11 cellular contexts compared by ENCODE assay signal in the genomic region with DNA sequence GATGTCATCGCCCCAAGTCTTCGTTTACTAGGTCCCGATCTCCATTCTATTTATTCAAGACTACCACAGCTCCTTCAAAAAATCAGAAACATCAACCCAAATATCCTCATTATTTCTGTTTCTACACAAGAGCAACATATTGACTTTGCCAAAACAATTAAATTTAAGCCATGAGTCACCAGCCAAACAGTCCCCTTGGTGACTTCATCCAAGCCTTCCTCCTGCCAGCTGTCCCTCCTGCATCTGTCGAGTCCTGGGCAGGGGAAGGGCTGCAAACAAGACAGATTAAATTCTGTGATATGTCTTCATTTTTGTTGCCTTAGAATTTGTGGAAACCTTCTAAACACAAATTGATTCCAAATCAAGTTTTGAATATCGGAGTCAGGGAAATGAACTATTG.
A peak's percentile ranks its signal among the peaks of the same experiment; 100 is the strongest.
DNase-seq lines count a peak whose midpoint lies in the region; TF ChIP-seq lines count a peak whose summit lies in the region.
"Had no signal": no experiment of that assay in that cellular context is flagged by ENCODE, and none has a peak within 500 bp of the region (broad histone marks: within the 10 kb centered on the region; RNA-seq: fewer than 3 reads in every experiment).

No MANE protein-coding gene starts in this region.

- TF ChIP-seq EP300 in ovary (IDR thresholded peaks at IDR 0.05), result no peak

- TF ChIP-seq POLR2A in thyroid gland (IDR thresholded peaks at IDR 0.05) (no peak), ovary (IDR thresholded peaks at IDR 0.05) (no peak)

- no peaks in the 10 kb centered on the region for H3K9me3 ChIP-seq in thyroid gland
- H3K9me3 ChIP-seq in ovary, result no peaks in the 10 kb centered on the region

- H3K4me3 ChIP-seq in epithelial cell of esophagus (ENCODE audit: low read length), result no peak overlapping the region
- H3K4me3 ChIP-seq in thyroid gland (replicated peaks in 1 of 3), result no peak overlapping the region
- no peak overlapping the region for H3K4me3 ChIP-seq in ovary

- peak; percentile 3 for DNase-seq in DMS153 (lab: John Stamatoyannopoulos, UW)
- no peak for DNase-seq in DMS153 treated with DMSO at 0.1 percent for 48 hours (lab: John Stamatoyannopoulos, UW; ENCODE audit: unreplicated experiment)
- DNase-seq in NCI-H774 (lab: John Stamatoyannopoulos, UW), result peak; percentile 20
- DNase-seq in epithelial cell of esophagus (ENCODE audit: low read depth), result peak; percentile 25
- DNase-seq in thyroid gland, result peak in 1 of 2 donors; percentile 47
- DNase-seq in NCI-H1930 (lab: John Stamatoyannopoulos, UW), result no peak
- DNase-seq in NAMALWA (ENCODE audit: low spot score), result no peak
- DNase-seq in ovary, result no peak
- DNase-seq: activated CD4-positive, alpha-beta T cell treated with anti-CD3 and anti-CD28 coated beads, Interleukin-2, amount 50 U/mL, for 1 hour; stimulated activated CD4-positive, alpha-beta T cell treated with anti-CD3 and anti-CD28 coated beads, Interleukin-4, amount 100 ng/mL, for 4 hours had no signal

- H3K4me1 ChIP-seq in thyroid gland (peaks cover 45 to 61% of the 10 kb centered on the region in 2 donors), ovary (ENCODE audit: insufficient read depth) (peaks cover 5% of the 10 kb centered on the region)

- intact Hi-C loops in thyroid gland (cut with DNase I) (loop anchor here (5.0 kb wide), 1 partner anchor 268 kb away; no protein-coding TSS in a partner anchor), ovary (cut with DNase I) (no loop called here)

- WGBS in thyroid gland, 2 donors, result 77 to 78% methylated on average over 5 of the region's 5 CpGs
- 70 to 75% (median 70%) methylated on average over 5 of the region's 5 CpGs for WGBS in ovary, 3 donors

- TF ChIP-seq CTCF in epithelial cell of esophagus (IDR thresholded peaks at IDR 0.05; ENCODE audit: insufficient read depth, low read depth, low read length, missing control alignments), result no peak
- TF ChIP-seq CTCF in thyroid gland (IDR thresholded peaks at IDR 0.05), result no peak
- no peak for TF ChIP-seq CTCF in ovary (IDR thresholded peaks at IDR 0.05)

- no peaks in the 10 kb centered on the region for H3K27me3 ChIP-seq in thyroid gland
- H3K27me3 ChIP-seq in ovary, result no peaks in the 10 kb centered on the region

- H3K36me3 ChIP-seq in thyroid gland, result no peaks in the 10 kb centered on the region
- H3K36me3 ChIP-seq in ovary, result no peaks in the 10 kb centered on the region

- H3K27ac ChIP-seq in thyroid gland (peak overlapping the region in 2 of 3 donors; percentile 59 to 63), ovary (no peak overlapping the region)
- H3K27ac ChIP-seq: 22Rv1 had no signal

Comparison
In these comparisons a context has a peak if more than half of its experiments do, and no peak if none do; other contexts are left out.
1. DNase-seq: peak in DMS153 (single experiment), NCI-H774 (single experiment) and epithelial cell of esophagus (single experiment); none in DMS153 treated with DMSO at 0.1 percent for 48 hours (single experiment), NCI-H1930 (0 of 2), NAMALWA (single experiment) and ovary (0 of 5).
2. H3K27ac ChIP-seq: peak in thyroid gland (2 of 3); none in ovary (0 of 2).